In the genomic region with DNA sequence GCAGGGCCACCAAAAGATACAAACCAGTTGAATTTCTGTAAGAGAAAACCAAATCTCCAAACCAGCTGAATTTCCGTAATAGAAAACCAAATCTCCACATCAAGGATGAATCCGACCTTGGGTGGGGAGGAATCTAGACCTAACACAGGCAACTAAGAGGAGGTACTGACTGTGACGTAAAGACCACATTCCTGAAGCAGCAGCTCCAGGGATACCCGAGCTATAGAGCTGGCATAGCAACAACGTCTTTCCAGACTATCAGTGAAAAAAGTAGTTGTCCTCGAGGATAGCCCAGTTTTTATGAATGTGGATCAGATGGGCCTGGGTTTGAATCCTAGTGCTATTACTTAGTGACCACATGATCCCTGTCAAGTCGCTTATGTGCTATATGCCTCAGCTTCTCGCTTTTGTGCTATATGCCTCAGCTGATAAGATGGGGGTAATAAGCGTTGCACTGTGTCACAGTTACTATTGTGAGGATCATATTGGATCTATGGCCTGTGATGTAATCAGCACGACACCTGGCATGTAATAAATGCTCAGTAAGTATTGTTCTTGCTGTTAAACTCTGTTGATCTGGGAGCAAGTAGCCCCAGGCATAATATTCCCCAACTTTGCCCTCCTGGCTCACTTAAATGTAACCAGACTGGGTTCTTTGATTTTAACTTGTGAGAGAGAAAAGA, we compare ENCODE assay signal across 21 cellular contexts.
"Had no signal": no experiment of that assay in that cellular context is flagged by ENCODE, and none has a peak within 500 bp of the region (broad histone marks: within the 10 kb centered on the region; RNA-seq: fewer than 3 reads in every experiment).

No MANE protein-coding gene starts in this region.

- H3K27me3 ChIP-seq: esophagus squamous epithelium, heart right ventricle, tibial artery, uterus had no signal

- H3K27me3 Mint-ChIP-seq: activated naive CD4-positive, alpha-beta T cell treated with anti-CD3 and anti-CD28 coated beads, Interleukin-2, amount 50 U/mL, for 24 hours; progenitor cell of endocrine pancreas; stimulated activated naive B cell treated with anti-CD40 and anti-IgM and Interleukin-4, amounts not matched to agents 10 μg/mL and 1 μg/mL and 100 μg/mL, for 72 hours had no signal

- H3K27ac Mint-ChIP-seq: activated CD8-positive, alpha-beta T cell treated with anti-CD3 and anti-CD28 coated beads, Interleukin-2, amount 10 ng/mL, durations not matched to agents 7 days and 5 days; activated naive CD4-positive, alpha-beta T cell treated with anti-CD3 and anti-CD28 coated beads, Interleukin-2, amount 50 U/mL, for 24 hours; dendritic cell treated with granulocyte-macrophage colony-stimulating factor and Interleukin-4, amounts not matched to agents 40 ng/mL and 50 ng/mL, for 4 days; natural killer cell treated with Interleukin-12 subunit alpha and Interleukin-12 subunit beta and Interleukin-15 and Interleukin-18, amount 100 ng/mL, for 72 hours; progenitor cell of endocrine pancreas; stimulated activated naive B cell treated with anti-CD40 and anti-IgM and Interleukin-4, amounts not matched to agents 10 μg/mL and 1 μg/mL and 100 μg/mL, for 72 hours had no signal

- H3K36me3 ChIP-seq: esophagus squamous epithelium, heart right ventricle, tibial artery, uterus had no signal

- FAIRE-seq: endothelial cell of umbilical vein, TTC549 had no signal

- H3K4me1 Mint-ChIP-seq: activated naive CD4-positive, alpha-beta T cell treated with anti-CD3 and anti-CD28 coated beads, Interleukin-2, amount 50 U/mL, for 24 hours; stimulated activated naive B cell treated with anti-CD40 and anti-IgM and Interleukin-4, amounts not matched to agents 10 μg/mL and 1 μg/mL and 100 μg/mL, for 72 hours had no signal

- H3K4me1 ChIP-seq: uterus had no signal

- H3K9me3 Mint-ChIP-seq: activated naive CD4-positive, alpha-beta T cell treated with anti-CD3 and anti-CD28 coated beads, Interleukin-2, amount 50 U/mL, for 24 hours; dendritic cell treated with granulocyte-macrophage colony-stimulating factor and Interleukin-4, amounts not matched to agents 40 ng/mL and 50 ng/mL, for 4 days; natural killer cell treated with Interleukin-12 subunit alpha and Interleukin-12 subunit beta and Interleukin-15 and Interleukin-18, amount 100 ng/mL, for 72 hours; stimulated activated naive B cell treated with anti-CD40 and anti-IgM and Interleukin-4, amounts not matched to agents 10 μg/mL and 1 μg/mL and 100 μg/mL, for 72 hours; T-helper 1 cell treated with Interleukin-12 subunit alpha and Interleukin-12 subunit beta and Interleukin-4 antibody, amounts not matched to agents 30 μg/mL and 1 μg/mL, for 36 hours had no signal

- H3K9me3 ChIP-seq: esophagus squamous epithelium, heart right ventricle, tibial artery, uterus had no signal

- H3K4me3 Mint-ChIP-seq: activated CD8-positive, alpha-beta T cell treated with anti-CD3 and anti-CD28 coated beads, Interleukin-2, amount 10 ng/mL, durations not matched to agents 7 days and 5 days; activated naive CD4-positive, alpha-beta T cell treated with anti-CD3 and anti-CD28 coated beads, Interleukin-2, amount 50 U/mL, for 24 hours; dendritic cell treated with granulocyte-macrophage colony-stimulating factor and Interleukin-4, amounts not matched to agents 40 ng/mL and 50 ng/mL, for 4 days; natural killer cell treated with Interleukin-12 subunit alpha and Interleukin-12 subunit beta and Interleukin-15 and Interleukin-18, amount 100 ng/mL, for 72 hours; stimulated activated naive B cell treated with anti-CD40 and anti-IgM and Interleukin-4, amounts not matched to agents 10 μg/mL and 1 μg/mL and 100 μg/mL, for 72 hours had no signal

- ATAC-seq: activated CD8-positive, alpha-beta T cell treated with anti-CD3 and anti-CD28 coated beads, Interleukin-2, amount 10 ng/mL, durations not matched to agents 7 days and 5 days; natural killer cell treated with Interleukin-12 subunit alpha and Interleukin-12 subunit beta and Interleukin-15 and Interleukin-18, amount 100 ng/mL, for 72 hours; stimulated activated naive B cell treated with anti-CD40 and anti-IgM and Interleukin-4, amounts not matched to agents 10 μg/mL and 1 μg/mL and 100 μg/mL, for 72 hours had no signal

- DNase-seq: activated CD4-positive, alpha-beta T cell treated with anti-CD3 and anti-CD28 coated beads for 48 hours; activated CD4-positive, CD25-positive, alpha-beta regulatory T cell; activated CD8-positive, alpha-beta memory T cell treated with anti-CD3 and anti-CD28 coated beads, Interleukin-2, amount 50 U/mL, for 48 hours; activated gamma-delta T cell; activated T-cell treated with anti-CD3 and anti-CD28 coated beads, Interleukin-2, amount 50 U/mL, for 48 hours; effector memory CD4-positive, alpha-beta T cell; esophagus squamous epithelium; heart right ventricle; left cardiac atrium; stimulated activated naive B cell treated with anti-CD40 and anti-IgM and Interleukin-4, amounts not matched to agents 10 μg/mL and 1 μg/mL and 100 μg/mL, for 72 hours; tibial artery; uterus had no signal

- H3K36me3 Mint-ChIP-seq: activated naive CD4-positive, alpha-beta T cell treated with anti-CD3 and anti-CD28 coated beads, Interleukin-2, amount 50 U/mL, for 24 hours; natural killer cell treated with Interleukin-12 subunit alpha and Interleukin-12 subunit beta and Interleukin-15 and Interleukin-18, amount 100 ng/mL, for 72 hours; stimulated activated naive B cell treated with anti-CD40 and anti-IgM and Interleukin-4, amounts not matched to agents 10 μg/mL and 1 μg/mL and 100 μg/mL, for 72 hours had no signal

- H3K27ac ChIP-seq: esophagus squamous epithelium, heart right ventricle, tibial artery, uterus had no signal

- H3K4me3 ChIP-seq: esophagus squamous epithelium, heart right ventricle, lung, tibial artery, uterus had no signal
